Comparison of ENCODE assay signal across 8 cellular contexts in genomic region chr16:1543085-1543896, GRCh38. TPM values are rescaled to one million over a fixed set of nuclear protein-coding genes. Genes with fewer than 3 reads are reported as not detected.
A peak's percentile ranks its signal among the peaks of the same experiment; 100 is the strongest.
DNase-seq lines count a peak whose midpoint lies in the region; ATAC-seq and TF ChIP-seq lines count a peak whose summit lies in the region.

No MANE protein-coding gene starts in this region.

- TF ChIP-seq POLR2A in uterus (IDR thresholded peaks at IDR 0.05) = no peak

- peak; percentile 79 for DNase-seq in EL
- DNase-seq in NCI-H187 (lab: John Stamatoyannopoulos, UW) = peak; percentile 41 to 62
- DNase-seq in activated T-cell treated with anti-CD3 and anti-CD28 coated beads for 24 hours (ENCODE audit: low read depth) = peak; percentile 62
- DNase-seq in fibroblast of pulmonary artery (ENCODE audit: low read depth) = peak; percentile 92
- peak; percentile 99 for DNase-seq in osteoblast (ENCODE audit: insufficient read length, low spot score, missing footprints)
- peak; percentile 73 to 79 for DNase-seq in uterus

- H3K27ac ChIP-seq in osteoblast (ENCODE audit: low read depth, low read length) (peak overlapping the region; percentile 80), uterus (peak overlapping the region; percentile 73 to 77)

- peaks cover 26% of the 10 kb centered on the region for H4K20me1 ChIP-seq in osteoblast (ENCODE audit: insufficient read depth, low read length)

- peak overlapping the region; percentile 14 for H2AFZ ChIP-seq in osteoblast (ENCODE audit: low read length)

- TF ChIP-seq CTCF in fibroblast of pulmonary artery (IDR thresholded peaks at IDR 0.05; ENCODE audit: low read length, missing control alignments) = peak; percentile 9
- no peak for TF ChIP-seq CTCF in osteoblast (IDR thresholded peaks at IDR 0.05; ENCODE audit: extremely low read depth, low read depth, low read length)
- TF ChIP-seq CTCF in uterus (IDR thresholded peaks at IDR 0.05) = no peak

- H3K4me3 ChIP-seq in fibroblast of pulmonary artery (replicated peaks; ENCODE audit: low read depth, low read length) (no peak overlapping the region), osteoblast (ENCODE audit: insufficient read depth, low read length) (peak overlapping the region; percentile 35), uterus (no peak overlapping the region)

- H3K4me2 ChIP-seq in osteoblast (ENCODE audit: insufficient read depth, low read length) = peak overlapping the region; percentile 58

- H3K79me2 ChIP-seq in osteoblast (ENCODE audit: insufficient read depth, low read length) = peaks cover 30% of the 10 kb centered on the region

- H3K4me1 ChIP-seq in osteoblast (ENCODE audit: insufficient read depth, low read length) (peaks cover 19% of the 10 kb centered on the region), uterus (peaks cover 0 to 28% of the 10 kb centered on the region in 2 donors)

- no peaks in the 10 kb centered on the region for H3K9me3 ChIP-seq in osteoblast (ENCODE audit: low read depth, low read length)
- H3K9me3 ChIP-seq in uterus = no peaks in the 10 kb centered on the region

- H3K36me3 ChIP-seq in osteoblast (ENCODE audit: insufficient read depth, low read length) (peaks cover 1% of the 10 kb centered on the region), uterus (no peaks in the 10 kb centered on the region)

- ATAC-seq in HG03175 (IDR thresholded peaks at IDR 0.05; ENCODE audit: unreplicated experiment) (no peak), GM18858 (IDR thresholded peaks at IDR 0.05; ENCODE audit: unreplicated experiment) (no peak)

- no peaks in the 10 kb centered on the region for H3K27me3 ChIP-seq in osteoblast (ENCODE audit: insufficient read depth, low read length)
- H3K27me3 ChIP-seq in uterus = no peaks in the 10 kb centered on the region

- intact Hi-C loops in uterus (cut with DNase I; ENCODE audit: low total_unique reads) = no loop called here

RNA-seq across cellular contexts. Expression of gene TMEM204, which starts 9.8 kb away (rescaled TPM):
- 7.7 and 8.3 TPM in 2 replicates for total RNA-seq in osteoblast
- 10 to 100 TPM; 24.8 to 45.3 (median 39.3) TPM for total RNA-seq in uterus

RNA-seq across cellular contexts. Expression of gene TELO2, which starts 50.1 kb away (rescaled TPM):
- total RNA-seq in osteoblast (12.4 and 18.1 TPM in 2 replicates), uterus (10 to 100 TPM in 3 of 4 donors, 1 to 10 TPM in 1; 4.9 to 59.1 (median 39.0) TPM)

RNA-seq across cellular contexts. Expression of gene PTX4, which starts 54.5 kb away (rescaled TPM):
- total RNA-seq in osteoblast = not detected in 2 replicates
- under 1 TPM in 2 of 4 donors, not detected in 2; 0.28 to 0.52 TPM for total RNA-seq in uterus
